ENCODE assay signal across 7 cellular contexts in the genomic region with DNA sequence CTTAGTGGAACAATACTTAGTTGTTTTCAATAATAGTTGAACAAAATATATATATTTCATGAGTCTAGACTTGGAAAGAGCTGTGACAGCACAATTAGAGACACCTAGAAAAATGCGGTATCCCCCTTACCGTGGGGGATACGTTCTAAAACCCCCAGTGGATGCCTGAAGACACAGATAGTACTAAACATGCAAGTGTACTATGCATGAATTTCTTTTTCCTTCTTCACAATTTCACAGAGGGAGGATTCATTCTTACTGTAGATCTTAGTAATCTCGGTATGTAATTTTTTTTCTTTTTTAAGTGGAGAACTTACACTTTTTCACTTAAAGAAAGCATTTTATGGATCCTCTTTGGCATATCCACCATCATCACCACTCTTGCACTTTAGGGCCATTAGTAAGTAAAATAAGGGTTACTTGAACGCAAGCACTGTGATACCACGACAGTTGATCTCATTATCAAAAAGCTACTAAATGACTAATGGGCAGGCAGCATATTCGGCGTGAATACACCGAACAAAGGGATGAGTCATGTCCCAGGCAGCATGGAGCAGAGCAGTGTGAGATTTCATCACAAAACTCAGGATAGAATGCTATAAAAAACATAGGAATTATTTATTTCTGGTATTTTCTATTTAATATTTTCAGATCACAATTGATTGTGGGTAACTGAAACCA.
DNase-seq lines count a peak whose midpoint lies in the region; ATAC-seq and TF ChIP-seq lines count a peak whose summit lies in the region.

No MANE protein-coding gene starts in this region.

- H3K27me3 ChIP-seq in MG63, result no peaks in the 10 kb centered on the region

- DNase-seq in MG63, result peak; percentile 78
- peak; percentile 87 to 93 for DNase-seq in cardiac fibroblast (ENCODE audit: low read depth in 2 of 2)
- DNase-seq in mucosa of gallbladder (ENCODE audit: low spot score), result peak; percentile 26

- no peaks in the 10 kb centered on the region for H3K36me3 ChIP-seq in MG63

- H3K4me3 ChIP-seq in MG63 (peak overlapping the region; percentile 21), cardiac fibroblast (replicated peaks in 1 of 2; ENCODE audit: low read depth in 2 of 2, low read length in 2 of 2) (peak overlapping the region in 1 of 2 donors; percentile 32)

- no peak for TF ChIP-seq CTCF in cardiac fibroblast (IDR thresholded peaks at IDR 0.05; ENCODE audit: low read depth, low read length)

- peak; percentile 68 for ATAC-seq in GM19035 (IDR thresholded peaks at IDR 0.05; ENCODE audit: unreplicated experiment)
- ATAC-seq in HG02623 (IDR thresholded peaks at IDR 0.05; ENCODE audit: unreplicated experiment), result no peak
- no peak for ATAC-seq in HG03354 (IDR thresholded peaks at IDR 0.05; ENCODE audit: poor library complexity, severe bottlenecking, unreplicated experiment)
- ATAC-seq in GM18520 (IDR thresholded peaks at IDR 0.05; ENCODE audit: unreplicated experiment), result no peak

- peaks cover 21% of the 10 kb centered on the region for H3K9me3 ChIP-seq in MG63

Comparison
In these comparisons a context has a peak if more than half of its experiments do, and no peak if none do; other contexts are left out.
1. DNase-seq: peak in every context shown above with its lines; median percentile 90 in cardiac fibroblast; 78 in MG63; 26 in mucosa of gallbladder.